ENCODE assay signal across 15 cellular contexts in the genomic region with DNA sequence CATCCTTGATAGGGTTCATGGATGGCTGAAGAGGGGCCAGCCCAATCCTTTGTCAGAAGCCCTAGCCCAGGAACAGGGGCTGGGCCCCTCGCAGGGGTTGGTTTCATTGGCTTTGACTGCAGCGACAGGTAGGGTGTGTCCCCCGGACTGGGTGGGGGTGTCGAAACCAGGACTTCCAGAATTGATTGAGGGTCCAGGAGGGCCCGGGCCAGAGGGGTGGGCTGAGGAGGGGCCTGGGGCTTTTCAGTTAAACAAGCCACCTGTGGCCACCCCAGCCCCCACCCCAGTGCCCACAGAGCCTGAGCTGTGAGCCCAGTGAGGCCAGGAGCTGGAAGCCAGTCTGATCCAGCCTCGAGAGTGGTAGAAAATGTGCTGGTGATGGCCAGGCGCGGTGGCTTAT. TPM values are rescaled to one million over a fixed set of nuclear protein-coding genes. Genes with fewer than 3 reads are reported as not detected.
DNase-seq lines count a peak whose midpoint lies in the region; ATAC-seq and TF ChIP-seq lines count a peak whose summit lies in the region.
"Had no signal": no experiment of that assay in that cellular context is flagged by ENCODE, and none has a peak within 500 bp of the region (broad histone marks: within the 10 kb centered on the region; RNA-seq: fewer than 3 reads in every experiment).

No MANE protein-coding gene starts in this region.

- H3K4me3 ChIP-seq in right cardiac atrium (ENCODE audit: low read length) = no peak overlapping the region
- no peak overlapping the region for H3K4me3 ChIP-seq in heart left ventricle
- H3K4me3 ChIP-seq in suprapubic skin = no peak overlapping the region
- H3K4me3 ChIP-seq in dorsolateral prefrontal cortex = no peak overlapping the region
- H3K4me3 ChIP-seq: testis had no signal

- H3K27ac ChIP-seq in right cardiac atrium (ENCODE audit: low read length) (no peak overlapping the region), heart left ventricle (no peak overlapping the region), KOPT-K1 (ENCODE audit: low read depth, low read length, poor library complexity, severe bottlenecking) (peak overlapping the region; percentile 68), suprapubic skin (peak overlapping the region; percentile 58), dorsolateral prefrontal cortex (no peak overlapping the region)
- H3K27ac ChIP-seq: neutrophil, testis had no signal

- H3K9me3 ChIP-seq in right cardiac atrium (ENCODE audit: control insufficient read depth, low read length) = no peaks in the 10 kb centered on the region
- H3K9me3 ChIP-seq in heart left ventricle = no peaks in the 10 kb centered on the region
- H3K9me3 ChIP-seq in KOPT-K1 (ENCODE audit: insufficient read depth, low read length, poor library complexity, severe bottlenecking) = no peaks in the 10 kb centered on the region
- no peaks in the 10 kb centered on the region for H3K9me3 ChIP-seq in suprapubic skin
- H3K9me3 ChIP-seq: neutrophil, testis had no signal

- no peaks in the 10 kb centered on the region for H3K27me3 Mint-ChIP-seq in effector memory CD8-positive, alpha-beta T cell
- H3K27me3 Mint-ChIP-seq: CD4-positive, alpha-beta memory T cell had no signal

- H3K4me1 ChIP-seq in right cardiac atrium (ENCODE audit: control insufficient read depth, insufficient read depth, low read length) = peaks cover 2% of the 10 kb centered on the region
- H3K4me1 ChIP-seq in heart left ventricle = peaks cover 0 to 30% (median 8%) of the 10 kb centered on the region in 12 donors
- H3K4me1 ChIP-seq in suprapubic skin = peaks cover 22% of the 10 kb centered on the region

- TF ChIP-seq CTCF in heart left ventricle (IDR thresholded peaks at IDR 0.05) (no peak), suprapubic skin (IDR thresholded peaks at IDR 0.05) (no peak), dorsolateral prefrontal cortex (IDR thresholded peaks at IDR 0.05 in 54 of 56, conservative IDR thresholded peaks at IDR 0.05 in 2 of 56; ENCODE audit: low read depth in 1 of 56, partially characterized antibody in 56 of 56) (no peak)

- H3K9me3 Mint-ChIP-seq in effector memory CD8-positive, alpha-beta T cell = no peaks in the 10 kb centered on the region
- H3K9me3 Mint-ChIP-seq: CD4-positive, alpha-beta memory T cell had no signal

- H3K4me1 Mint-ChIP-seq in effector memory CD8-positive, alpha-beta T cell (ENCODE audit: low read depth in 2 of 2) = peaks cover 54 to 58% of the 10 kb centered on the region in 2 donors

- WGBS in right cardiac atrium = 96% methylated on average over 8 of the region's 8 CpGs
- 92 to 97% (median 93%) methylated on average over 8 of the region's 8 CpGs for WGBS in heart left ventricle, 4 donors
- 90% methylated on average over 3 of the region's 8 CpGs for WGBS in suprapubic skin

- TF ChIP-seq POLR2A in heart left ventricle (IDR thresholded peaks at IDR 0.05) = no peak
- no peak for TF ChIP-seq POLR2A in suprapubic skin (IDR thresholded peaks at IDR 0.05)

- no peaks in the 10 kb centered on the region for H3K36me3 ChIP-seq in heart left ventricle
- H3K36me3 ChIP-seq in KOPT-K1 (ENCODE audit: insufficient read depth, low read length) = no peaks in the 10 kb centered on the region
- H3K36me3 ChIP-seq in suprapubic skin = no peaks in the 10 kb centered on the region
- H3K36me3 ChIP-seq: neutrophil had no signal

- intact Hi-C loops in right cardiac atrium (cut with DNase I) = no loop called here
- intact Hi-C loops in heart left ventricle (cut with DNase I) = no loop called here
- intact Hi-C loops in dorsolateral prefrontal cortex (cut with DNase I) = no loop called here

- no peak for ATAC-seq in right cardiac atrium
- ATAC-seq in heart left ventricle = no peak
- no peak for ATAC-seq in effector memory CD8-positive, alpha-beta T cell (replicated peaks)

- peaks cover 37% of the 10 kb centered on the region for H3K36me3 Mint-ChIP-seq in effector memory CD8-positive, alpha-beta T cell (ENCODE audit: insufficient read depth)

- H3K27ac Mint-ChIP-seq in effector memory CD8-positive, alpha-beta T cell = peak overlapping the region; percentile 93

- H3K4me3 Mint-ChIP-seq in effector memory CD8-positive, alpha-beta T cell = peak overlapping the region; percentile 27 to 82

- H3K27me3 ChIP-seq in right cardiac atrium (ENCODE audit: control insufficient read depth, insufficient read depth) (no peaks in the 10 kb centered on the region), heart left ventricle (no peaks in the 10 kb centered on the region), suprapubic skin (no peaks in the 10 kb centered on the region), dorsolateral prefrontal cortex (no peaks in the 10 kb centered on the region)
- H3K27me3 ChIP-seq: testis had no signal

- DNase-seq in right cardiac atrium (peak in 2 of 3 donors; percentile 34 to 49), heart left ventricle (no peak), suprapubic skin (ENCODE audit: low spot score in 2 of 2) (no peak), SIG-M5 treated with dmso at 0.1 percent for 504 hours (lab: John Stamatoyannopoulos, UW; ENCODE audit: unreplicated experiment) (no peak), dorsolateral prefrontal cortex (no peak)
- DNase-seq in effector memory CD8-positive, alpha-beta T cell = no peak
- DNase-seq: CD4-positive, alpha-beta memory T cell; cerebellar nuclear complex; glutamatergic neuron; MM.1S; NCI-H1417 treated with DMSO at 0.1 percent for 48 hours; NCI-H446; testis had no signal

- no peak for TF ChIP-seq EP300 in suprapubic skin (IDR thresholded peaks at IDR 0.05)

RNA-seq across cellular contexts. Expression of a gene that starts 18.1 kb away (rescaled TPM):
- total RNA-seq in right cardiac atrium (10 to 100 TPM in 1 of 4 donors, 1 to 10 TPM in 3; 6.9 to 10.9 (median 9.5) TPM), heart left ventricle (1 to 10 TPM; 1.6 to 9.5 (median 2.2) TPM), suprapubic skin (10 to 100 TPM; 14.9 to 25.0 (median 20.4) TPM), dorsolateral prefrontal cortex (10 to 100 TPM in 116 of 120 experiments, 1 to 10 TPM in 4; 5.1 to 39.4 (median 15.4) TPM)
- polyA plus RNA-seq in right cardiac atrium (6.1 TPM), heart left ventricle (1 to 10 TPM; 2.0 to 2.2 TPM)

Comparison
In these comparisons a context has a peak if more than half of its experiments do, and no peak if none do; other contexts are left out.
1. DNase-seq: peak in right cardiac atrium (2 of 3); none in heart left ventricle (0 of 5), effector memory CD8-positive, alpha-beta T cell (0 of 3), suprapubic skin (0 of 2), SIG-M5 treated with dmso at 0.1 percent for 504 hours (single experiment) and dorsolateral prefrontal cortex (0 of 10).
2. H3K27ac ChIP-seq: peak in KOPT-K1 (single experiment) and suprapubic skin (single experiment); none in right cardiac atrium (single experiment), heart left ventricle (0 of 12) and dorsolateral prefrontal cortex (0 of 59).